In genomic region chr1:23168462-23169218, GRCh38 we compare ENCODE assay signal across 1 cellular context.
TF ChIP-seq lines count a peak whose summit lies in the region.

TSS of gene LUZP1 (minus strand) at chr1:23168856.

TF ChIP-seq in WTC11, 78 proteins besides CTCF, POLR2A, EP300 and RAD21 (continued from another document):
- TF ChIP-seq CBFB (CRISPR knock-in tag; IDR thresholded peaks at IDR 0.05; ENCODE audit: low read depth) = no peak
- 0 out of 2 replicates have a peak, but pooled peaks have one; percentile 39 for TF ChIP-seq KAT7 (CRISPR knock-in tag; IDR thresholded peaks at IDR 0.05; ENCODE audit: borderline replicate concordance)
- TF ChIP-seq ATF2 (CRISPR knock-in tag; IDR thresholded peaks at IDR 0.05; ENCODE audit: borderline replicate concordance, low read depth) = no peak
- no peak for TF ChIP-seq CREB1 (CRISPR knock-in tag; IDR thresholded peaks at IDR 0.05)
- 0 out of 2 replicates have a peak, but pooled peaks have one; percentile 36 for TF ChIP-seq NFE2L1 (CRISPR knock-in tag; IDR thresholded peaks at IDR 0.05)
- TF ChIP-seq SMAD3 (CRISPR knock-in tag; IDR thresholded peaks at IDR 0.05; ENCODE audit: borderline replicate concordance) = no peak
- TF ChIP-seq MAX (CRISPR knock-in tag; IDR thresholded peaks at IDR 0.05) = no peak
- TF ChIP-seq SMAD4 (CRISPR knock-in tag; IDR thresholded peaks at IDR 0.05) = no peak
- TF ChIP-seq ARID4B (CRISPR knock-in tag; IDR thresholded peaks at IDR 0.05; ENCODE audit: borderline replicate concordance) = peak; percentile 4; the same call in 1 of the 2 replicates
- TF ChIP-seq E2F5 (CRISPR knock-in tag; IDR thresholded peaks at IDR 0.05) = peak; percentile 82; the same call in 1 of the 2 replicates
- TF ChIP-seq FOXP1 (CRISPR knock-in tag; IDR thresholded peaks at IDR 0.05; ENCODE audit: borderline replicate concordance) = no peak
- no peak for TF ChIP-seq ATF6 (CRISPR knock-in tag; IDR thresholded peaks at IDR 0.05)
- TF ChIP-seq NR1H2 (CRISPR knock-in tag; IDR thresholded peaks at IDR 0.05) = no peak
- no peak for TF ChIP-seq STAT6 (CRISPR knock-in tag; conservative IDR thresholded peaks at IDR 0.05; ENCODE audit: low read depth)
- TF ChIP-seq ETV6 (CRISPR knock-in tag; IDR thresholded peaks at IDR 0.05) = no peak
- TF ChIP-seq HMGXB4 (CRISPR knock-in tag; IDR thresholded peaks at IDR 0.05) = no peak; the same call in 1 of the 2 replicates
- TF ChIP-seq FOXP4 (CRISPR knock-in tag; IDR thresholded peaks at IDR 0.05) = peak; percentile 59; the same call in 1 of the 2 replicates
- no peak for TF ChIP-seq RELA (CRISPR knock-in tag; IDR thresholded peaks at IDR 0.05; ENCODE audit: borderline replicate concordance)
- no peak for TF ChIP-seq SOX15 (CRISPR knock-in tag; IDR thresholded peaks at IDR 0.05)
- TF ChIP-seq ZNF671 (CRISPR knock-in tag; IDR thresholded peaks at IDR 0.05) = no peak
- no peak for TF ChIP-seq GTF2I (CRISPR knock-in tag; conservative IDR thresholded peaks at IDR 0.05)
- TF ChIP-seq E2F1 (CRISPR knock-in tag; IDR thresholded peaks at IDR 0.05) = no peak
- no peak for TF ChIP-seq ZNF512 (CRISPR knock-in tag; IDR thresholded peaks at IDR 0.05; ENCODE audit: borderline replicate concordance)
TF ChIP-seq in WTC11: peak in this region for 11.
